14 cellular contexts compared by ENCODE assay signal in genomic region chr15:22918056-22918455, GRCh38.
A peak's percentile ranks its signal among the peaks of the same experiment; 100 is the strongest.
DNase-seq lines count a peak whose midpoint lies in the region; ATAC-seq and TF ChIP-seq lines count a peak whose summit lies in the region.
"Had no signal": no experiment of that assay in that cellular context is flagged by ENCODE, and none has a peak within 500 bp of the region (broad histone marks: within the 10 kb centered on the region; RNA-seq: fewer than 3 reads in every experiment).

No MANE protein-coding gene starts in this region.

- H3K4me2 ChIP-seq in HCT116 (ENCODE audit: low read length), result peak overlapping the region; percentile 62
- H3K4me2 ChIP-seq in fibroblast of lung (ENCODE audit: extremely low read depth, insufficient read depth, low read length), result no peak overlapping the region
- H3K4me2 ChIP-seq: neural progenitor cell had no signal

- H3K9ac ChIP-seq in HCT116 (ENCODE audit: low read length) (no peak overlapping the region), fibroblast of lung (ENCODE audit: insufficient read depth, low read length) (no peak overlapping the region)
- H3K9ac ChIP-seq: neural progenitor cell had no signal

- POLR2A ChIA-PET in HCT116 (lab: Charles Lee), result no interaction called here
- POLR2A ChIA-PET in RWPE1 (lab: Yijun Ruan, JAX; ENCODE audit: low non-redundant PET), result no interaction called here

- RAD21 ChIA-PET in HCT116 (lab: Charles Lee; ENCODE audit: low non-redundant PET in 1 of 2, low total read pairs in 2 of 2, uncharacterized antibody in 2 of 2, unreplicated experiment in 2 of 2), result no interaction called here

- H2AFZ ChIP-seq in HCT116 (ENCODE audit: low read depth, low read length, poor library complexity, severe bottlenecking), result no peak overlapping the region
- H2AFZ ChIP-seq in fibroblast of lung (ENCODE audit: low read length), result no peak overlapping the region
- H2AFZ ChIP-seq: neural progenitor cell had no signal

- DNase-seq in HCT116 (ENCODE audit: low read depth, low spot score), result peak; percentile 23
- DNase-seq in RWPE1 (ENCODE audit: low spot score), result peak; percentile 59
- peak; percentile 30 to 51 for DNase-seq in fibroblast of lung (ENCODE audit: low read depth in 2 of 2)
- DNase-seq in skeletal muscle cell (ENCODE audit: low read depth), result peak; percentile 2
- DNase-seq in NCI-H1048 (lab: John Stamatoyannopoulos, UW), result no peak
- no peak for DNase-seq in sigmoid colon
- DNase-seq in GM19238 (ENCODE audit: insufficient read length, low spot score), result no peak
- DNase-seq: amygdala; COR-L47; effector CD4-positive, alpha-beta T cell; H9; heart right ventricle; T-helper 1 cell had no signal

- H3K4me1 ChIP-seq in HCT116 (ENCODE audit: control insufficient read depth in 1 of 2, insufficient read depth in 2 of 2, low read length in 2 of 2) (peaks cover 15 to 40% of the 10 kb centered on the region in 2 experiments), fibroblast of lung (ENCODE audit: control insufficient read depth, extremely low read depth, insufficient read depth, low read length) (no peaks in the 10 kb centered on the region), sigmoid colon (no peaks in the 10 kb centered on the region)
- H3K4me1 ChIP-seq: heart right ventricle, neural progenitor cell had no signal

- TF ChIP-seq POLR2A in HCT116 (IDR thresholded peaks at IDR 0.05; ENCODE audit: borderline replicate concordance, extremely low read depth, insufficient read depth, insufficient read length) (no peak), sigmoid colon (IDR thresholded peaks at IDR 0.05) (no peak)

- TF ChIP-seq CTCF in HCT116 (IDR thresholded peaks at IDR 0.05 in 2 of 3, conservative IDR thresholded peaks at IDR 0.05 in 1 of 3; ENCODE audit: borderline replicate concordance in 1 of 3, insufficient read depth in 1 of 3, low read depth in 2 of 3, low read length in 2 of 3) (no peak), RWPE1 (conservative IDR thresholded peaks at IDR 0.05; ENCODE audit: low read depth) (no peak), fibroblast of lung (conservative IDR thresholded peaks at IDR 0.05 in 1 of 2, IDR thresholded peaks at IDR 0.05 in 1 of 2; ENCODE audit: low read depth in 1 of 2, low read length in 2 of 2) (no peak), sigmoid colon (IDR thresholded peaks at IDR 0.05) (no peak)

- ATAC-seq in HCT116, result peak; percentile 99
- ATAC-seq: heart right ventricle had no signal

- BruUV-seq in HCT116 (replicated peaks; lab: Mats Ljungman, UMichigan), result no TSS peak

- H3K27me3 ChIP-seq in HCT116 (ENCODE audit: insufficient read depth, low read length) (no peaks in the 10 kb centered on the region), fibroblast of lung (ENCODE audit: control insufficient read depth, insufficient read depth, low read length) (no peaks in the 10 kb centered on the region), sigmoid colon (no peaks in the 10 kb centered on the region)
- H3K27me3 ChIP-seq: heart right ventricle, neural progenitor cell had no signal

- no peaks in the 10 kb centered on the region for H3K9me2 ChIP-seq in HCT116 (ENCODE audit: insufficient read depth)

- no peak overlapping the region for H3K4me3 ChIP-seq in HCT116 (replicated peaks in 1 of 2; ENCODE audit: low read depth in 1 of 2, low read length in 2 of 2)
- no peak overlapping the region for H3K4me3 ChIP-seq in fibroblast of lung (replicated peaks in 1 of 4; ENCODE audit: control extremely low read depth in 1 of 4, insufficient read depth in 1 of 4, low read depth in 3 of 4, low read length in 4 of 4)
- no peak overlapping the region for H3K4me3 ChIP-seq in skeletal muscle cell (ENCODE audit: low read depth, low read length)
- H3K4me3 ChIP-seq in sigmoid colon, result no peak overlapping the region
- H3K4me3 ChIP-seq: heart right ventricle, neural progenitor cell had no signal

- no peak for TF ChIP-seq RAD21 in HCT116 (IDR thresholded peaks at IDR 0.05; ENCODE audit: low read depth)

- H3K27ac ChIP-seq in HCT116 (ENCODE audit: low read depth, low read length) (no peak overlapping the region), RWPE1 (peak overlapping the region; percentile 63), fibroblast of lung (ENCODE audit: insufficient read depth, low read length) (no peak overlapping the region), sigmoid colon (no peak overlapping the region)
- H3K27ac ChIP-seq: heart right ventricle, neural progenitor cell had no signal

- CTCF ChIA-PET in HCT116 (lab: Charles Lee), result no interaction called here
- CTCF ChIA-PET in RWPE1 (lab: Yijun Ruan, JAX), result no interaction called here

- TF ChIP-seq EP300 in sigmoid colon (IDR thresholded peaks at IDR 0.05), result no peak

- peaks cover 3 to 17% of the 10 kb centered on the region in 2 experiments; a peak in 3 of 4 replicates for H3K36me3 ChIP-seq in HCT116 (ENCODE audit: control insufficient read depth in 1 of 2, insufficient read depth in 2 of 2, low read length in 2 of 2)
- peaks cover 19% of the 10 kb centered on the region for H3K36me3 ChIP-seq in fibroblast of lung (ENCODE audit: control insufficient read depth, insufficient read depth, low read length)
- H3K36me3 ChIP-seq in sigmoid colon, result peaks cover 28 to 63% (median 36%) of the 10 kb centered on the region in 4 donors
- H3K36me3 ChIP-seq: neural progenitor cell had no signal

- intact Hi-C loops in HCT116 (cut with micrococcal nuclease), result no loop called here
- intact Hi-C loops in sigmoid colon (cut with DNase I), result no loop called here

- H4K20me1 ChIP-seq in HCT116 (ENCODE audit: insufficient read depth) (no peaks in the 10 kb centered on the region), fibroblast of lung (ENCODE audit: control insufficient read depth, extremely low read depth, insufficient read depth, low read length) (no peaks in the 10 kb centered on the region)

- 93 to 96% methylated on average over 9 of the region's 9 CpGs for WGBS in sigmoid colon, 2 donors

- H3K9me3 ChIP-seq in HCT116 (ENCODE audit: control insufficient read depth in 1 of 2, insufficient read depth in 1 of 2, low read depth in 1 of 2, low read length in 2 of 2), result no peaks in the 10 kb centered on the region
- H3K9me3 ChIP-seq in fibroblast of lung (ENCODE audit: control insufficient read depth, insufficient read depth, low read depth, low read length), result no peaks in the 10 kb centered on the region
- H3K9me3 ChIP-seq in sigmoid colon, result no peaks in the 10 kb centered on the region
- H3K9me3 ChIP-seq: heart right ventricle had no signal

- H3K79me2 ChIP-seq in HCT116 (ENCODE audit: insufficient read depth, low read length) (no peaks in the 10 kb centered on the region), fibroblast of lung (ENCODE audit: control insufficient read depth, insufficient read depth, low read length) (no peaks in the 10 kb centered on the region)

TF ChIP-seq in HCT116, 20 proteins besides CTCF, POLR2A, EP300 and RAD21:
- TF ChIP-seq CBX3 (IDR thresholded peaks at IDR 0.05; ENCODE audit: low read depth) (peak; percentile 38; the same call in 1 of the 2 replicates), EGR1 (IDR thresholded peaks at IDR 0.05; ENCODE audit: low read depth) (no peak), POLR2AphosphoS5 (IDR thresholded peaks at IDR 0.05; ENCODE audit: low read depth, low read length) (no peak), JUND (IDR thresholded peaks at IDR 0.05) (peak; percentile 36; the same call in 1 of the 2 replicates), SRF (IDR thresholded peaks at IDR 0.05; ENCODE audit: low read depth) (no peak), ZBTB33 (IDR thresholded peaks at IDR 0.05; ENCODE audit: extremely low read depth, insufficient replicate concordance, low read length) (no peak), YY1 (IDR thresholded peaks at IDR 0.05; ENCODE audit: extremely low read depth, insufficient replicate concordance, low read depth, low read length) (no peak), ELF1 (IDR thresholded peaks at IDR 0.05; ENCODE audit: borderline replicate concordance, low read depth) (no peak), SIN3A (IDR thresholded peaks at IDR 0.05; ENCODE audit: low read depth) (no peak), FOSL1 (IDR thresholded peaks at IDR 0.05; ENCODE audit: low read depth) (peak; percentile 57; the same call in 1 of the 2 replicates), ZFX (IDR thresholded peaks at IDR 0.05) (no peak), CEBPB (IDR thresholded peaks at IDR 0.05; ENCODE audit: low read depth) (no peak), SP1 (IDR thresholded peaks at IDR 0.05; ENCODE audit: low read depth) (no peak), EZH2phosphoT487 (IDR thresholded peaks at IDR 0.05; ENCODE audit: borderline replicate concordance) (no peak), ATF3 (IDR thresholded peaks at IDR 0.05) (no peak)

Comparison
In these comparisons a context has a peak if more than half of its experiments do, and no peak if none do; other contexts are left out.
1. DNase-seq: peak in HCT116 (single experiment), RWPE1 (single experiment), fibroblast of lung (2 of 2) and skeletal muscle cell (single experiment); none in NCI-H1048 (single experiment), sigmoid colon (single experiment) and GM19238 (single experiment).